In genomic region chr18:4573735-4574134, GRCh38 we compare ENCODE assay signal across 7 cellular contexts.
"Had no signal": no experiment of that assay in that cellular context is flagged by ENCODE, and none has a peak within 500 bp of the region (broad histone marks: within the 10 kb centered on the region; RNA-seq: fewer than 3 reads in every experiment).

No MANE protein-coding gene starts in this region.

- H3K4me3 ChIP-seq: GM23248, HAP-1 had no signal

- ATAC-seq: HCT116 had no signal

- H3K27ac ChIP-seq: GM23248 had no signal

- DNase-seq: GM23248, GOT3, H7, KG1 had no signal

- H3K4me1 ChIP-seq: HAP-1 had no signal

- H2AFZ ChIP-seq: GM23248 had no signal

- H3K36me3 ChIP-seq: HAP-1 had no signal

- FAIRE-seq: HTR-8/SVneo had no signal

- H3K9ac ChIP-seq: GM23248 had no signal
